13 cellular contexts compared by ENCODE assay signal in the genomic region with DNA sequence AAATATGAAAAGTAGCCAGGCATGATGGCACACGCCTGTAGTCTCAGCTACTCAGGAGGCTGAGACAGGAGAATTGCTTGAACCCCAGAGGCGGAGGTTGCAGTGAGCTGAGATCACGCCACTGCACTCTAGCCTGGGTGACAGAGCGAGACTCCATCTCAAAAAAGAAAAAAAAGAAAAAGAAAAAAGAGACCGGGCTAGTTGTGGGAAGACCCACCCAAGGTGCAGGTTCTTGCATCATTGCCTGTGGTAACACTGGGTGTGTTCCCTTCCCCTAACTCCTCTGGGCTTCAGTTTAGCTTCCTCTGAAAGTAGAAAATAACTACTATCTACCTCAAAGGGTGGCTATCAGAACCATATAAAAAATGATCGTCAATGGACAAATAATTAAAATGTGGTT. TPM values are rescaled to one million over a fixed set of nuclear protein-coding genes. Genes with fewer than 3 reads are reported as not detected.
DNase-seq lines count a peak whose midpoint lies in the region; ATAC-seq and TF ChIP-seq lines count a peak whose summit lies in the region.
"Not testable (repeated sequence)": the region's sequence is repeated elsewhere in the genome, so short reads cannot be mapped to it uniquely, and the experiment has no call there.
"Had no signal": no experiment of that assay in that cellular context is flagged by ENCODE, and none has a peak within 500 bp of the region (broad histone marks: within the 10 kb centered on the region; RNA-seq: fewer than 3 reads in every experiment).

No MANE protein-coding gene starts in this region.

- peaks cover 89% of the 10 kb centered on the region for H3K4me1 Mint-ChIP-seq in activated T-helper 1 cell treated with anti-CD3 and anti-CD28 coated beads, Interleukin-12 subunit alpha, Interleukin-12 subunit beta, Interleukin-2, Interleukin-4 antibody, amounts not matched to agents 30 ng/mL and 10 ng/mL and 1 ng/mL, durations not matched to agents 14 hours and 24 hours and 36 hours (ENCODE audit: low read depth)
- peaks cover 68% of the 10 kb centered on the region for H3K4me1 Mint-ChIP-seq in MCF 10A (ENCODE audit: insufficient read depth, unreplicated experiment)

- H3K27me3 ChIP-seq in left ventricle myocardium inferior (ENCODE audit: low read depth); psoas muscle (ENCODE audit: insufficient read depth in 3 of 3, low read length in 2 of 3); transverse colon: not testable (repeated sequence)

- not testable (repeated sequence) for H3K36me3 ChIP-seq in left ventricle myocardium inferior, transverse colon
- peaks cover 3 to 29% of the 10 kb centered on the region in 2 donors for H3K36me3 ChIP-seq in psoas muscle (ENCODE audit: insufficient read depth in 1 of 2, low read depth in 1 of 2)

- CTCF ChIA-PET in MCF 10A (lab: Yijun Ruan, JAX) = interaction anchor here (1.3 to 24.9 kb wide), 3 partner anchors 13 to 24 kb away, joined by 4 to 336 read pairs (median 71); a partner anchor contains a TSS

- not testable (repeated sequence) for TF ChIP-seq EP300 in transverse colon (IDR thresholded peaks at IDR 0.05; ENCODE audit: low read depth)

- H3K27ac Mint-ChIP-seq in activated T-helper 1 cell treated with anti-CD3 and anti-CD28 coated beads, Interleukin-12 subunit alpha, Interleukin-12 subunit beta, Interleukin-2, Interleukin-4 antibody, amounts not matched to agents 30 ng/mL and 10 ng/mL and 1 ng/mL, durations not matched to agents 14 hours and 24 hours and 36 hours = peak overlapping the region; percentile 79
- peak overlapping the region; percentile 79 for H3K27ac Mint-ChIP-seq in MCF 10A (ENCODE audit: low read depth, unreplicated experiment)

- TF ChIP-seq CTCF in GM12865 (IDR thresholded peaks at IDR 0.05; ENCODE audit: insufficient read depth, low read depth, low read length, missing control alignments); MCF 10A (IDR thresholded peaks at IDR 0.05; ENCODE audit: unreplicated experiment); left ventricle myocardium inferior (IDR thresholded peaks at IDR 0.05; ENCODE audit: borderline replicate concordance); psoas muscle (IDR thresholded peaks at IDR 0.05); transverse colon (IDR thresholded peaks at IDR 0.05): not testable (repeated sequence)

- peak; percentile 62 for DNase-seq in GM12865 (ENCODE audit: low read depth)
- DNase-seq in NK-92 treated with Interleukin-12 subunit alpha and Interleukin-12 subunit beta, amount 100 ng/mL, for 24 hours (lab: John Stamatoyannopoulos, UW) = peak; percentile 29
- peak; percentile 27 for DNase-seq in T-helper 9 cell
- peak; percentile 46 for DNase-seq in activated T-helper 1 cell treated with anti-CD3 and anti-CD28 coated beads, Interleukin-12 subunit alpha, Interleukin-12 subunit beta, Interleukin-2, Interleukin-4 antibody, amounts not matched to agents 30 ng/mL and 10 ng/mL and 1 ng/mL, durations not matched to agents 14 hours and 24 hours and 36 hours (ENCODE audit: low spot score)
- peak; percentile 66 for DNase-seq in MCF 10A (ENCODE audit: unreplicated experiment)
- DNase-seq in left ventricle myocardium inferior, transverse colon: not testable (repeated sequence)
- peak; percentile 24 to 50 for DNase-seq in psoas muscle

- intact Hi-C loops in activated T-helper 1 cell treated with anti-CD3 and anti-CD28 coated beads, Interleukin-12 subunit alpha, Interleukin-12 subunit beta, Interleukin-2, Interleukin-4 antibody, amounts not matched to agents 30 ng/mL and 10 ng/mL and 1 ng/mL, durations not matched to agents 14 hours and 24 hours and 36 hours (cut with micrococcal nuclease) = loop anchor here (5.0 kb wide), 1 partner anchor 136 kb away; a partner anchor contains a TSS
- intact Hi-C loops in MCF 10A (cut with micrococcal nuclease); left ventricle myocardium inferior (cut with micrococcal nuclease); psoas muscle (cut with DNase I); transverse colon (cut with DNase I; ENCODE audit: low total_unique reads): not testable (repeated sequence)

- not testable (repeated sequence) for TF ChIP-seq POLR2A in transverse colon (IDR thresholded peaks at IDR 0.05)

- not testable (repeated sequence) for H3K27me3 Mint-ChIP-seq in activated T-helper 1 cell treated with anti-CD3 and anti-CD28 coated beads, Interleukin-12 subunit alpha, Interleukin-12 subunit beta, Interleukin-2, Interleukin-4 antibody, amounts not matched to agents 30 ng/mL and 10 ng/mL and 1 ng/mL, durations not matched to agents 14 hours and 24 hours and 36 hours (ENCODE audit: insufficient read depth); MCF 10A (ENCODE audit: insufficient read depth, unreplicated experiment)

- WGBS in psoas muscle, 3 donors = 75 to 84% (median 75%) methylated on average over 6 of the region's 6 CpGs
- WGBS in transverse colon (ENCODE audit: low coverage in 1 of 2), 2 donors = 62 to 75% methylated on average over 5 to 6 of the region's 6 CpGs

- peak overlapping the region; percentile 69 for H3K4me3 Mint-ChIP-seq in activated T-helper 1 cell treated with anti-CD3 and anti-CD28 coated beads, Interleukin-12 subunit alpha, Interleukin-12 subunit beta, Interleukin-2, Interleukin-4 antibody, amounts not matched to agents 30 ng/mL and 10 ng/mL and 1 ng/mL, durations not matched to agents 14 hours and 24 hours and 36 hours
- peak overlapping the region; percentile 35 for H3K4me3 Mint-ChIP-seq in MCF 10A (ENCODE audit: unreplicated experiment)

- H3K36me3 Mint-ChIP-seq in activated T-helper 1 cell treated with anti-CD3 and anti-CD28 coated beads, Interleukin-12 subunit alpha, Interleukin-12 subunit beta, Interleukin-2, Interleukin-4 antibody, amounts not matched to agents 30 ng/mL and 10 ng/mL and 1 ng/mL, durations not matched to agents 14 hours and 24 hours and 36 hours (ENCODE audit: low read depth) = peaks cover 28% of the 10 kb centered on the region
- H3K36me3 Mint-ChIP-seq in MCF 10A (ENCODE audit: insufficient read depth, unreplicated experiment) = peaks cover 26% of the 10 kb centered on the region

- not testable (repeated sequence) for BruUV-seq in MCF 10A (replicated peaks; lab: Mats Ljungman, UMichigan)

- in situ Hi-C loops in transverse colon (cut with MboI; ENCODE audit: low pct_ligation_motif_present in 1 of 4, low pct_unique_long_range_greater_than_20kb in 1 of 4, low sequenced_read_pairs in 3 of 4) = not testable (repeated sequence)

- H3K27ac ChIP-seq in left ventricle myocardium inferior (replicated peaks) (peak overlapping the region; percentile 96), psoas muscle (peak overlapping the region; percentile 60), transverse colon (peak overlapping the region; percentile 36 to 87 (median 78))

- H3K9me3 Mint-ChIP-seq in activated T-helper 1 cell treated with anti-CD3 and anti-CD28 coated beads, Interleukin-12 subunit alpha, Interleukin-12 subunit beta, Interleukin-2, Interleukin-4 antibody, amounts not matched to agents 30 ng/mL and 10 ng/mL and 1 ng/mL, durations not matched to agents 14 hours and 24 hours and 36 hours; MCF 10A (ENCODE audit: unreplicated experiment): not testable (repeated sequence)

- ATAC-seq in psoas muscle = not testable (repeated sequence)

- not testable (repeated sequence) for H3K4me3 ChIP-seq in GM12865 (ENCODE audit: low read depth, low read length); left ventricle myocardium inferior; psoas muscle; transverse colon

- POLR2A ChIA-PET in MCF 10A (lab: Yijun Ruan, JAX) = interaction anchor here (0.7 to 21.6 kb wide), 8 partner anchors 7 to 256 kb away, joined by 3 to 511 read pairs (median 8); a partner anchor contains a TSS

- H3K9me3 ChIP-seq in left ventricle myocardium inferior (replicated peaks); psoas muscle; transverse colon: not testable (repeated sequence)

- peaks cover 99% of the 10 kb centered on the region for H3K4me1 ChIP-seq in left ventricle myocardium inferior
- peaks cover 75% of the 10 kb centered on the region for H3K4me1 ChIP-seq in psoas muscle
- H3K4me1 ChIP-seq in transverse colon = peaks cover 31 to 89% (median 41%) of the 10 kb centered on the region in 4 donors

RNA-seq across cellular contexts. Expression of a gene that starts 12.2 kb away (rescaled TPM):
- 53.0 and 57.7 TPM in 2 replicates for total RNA-seq in activated T-helper 1 cell treated with anti-CD3 and anti-CD28 coated beads, Interleukin-12 subunit alpha, Interleukin-12 subunit beta, Interleukin-2, Interleukin-4 antibody, amounts not matched to agents 30 ng/mL and 10 ng/mL and 1 ng/mL, durations not matched to agents 14 hours and 24 hours and 36 hours
- 216 and 256 TPM in 2 replicates for total RNA-seq in MCF 10A (2022)
- 59.8 TPM for total RNA-seq in left ventricle myocardium inferior
- total RNA-seq in psoas muscle = 100 to 1,000 TPM in 2 of 4 donors, 10 to 100 TPM in 2; 67.6 to 166 (median 106) TPM
- 100 to 1,000 TPM in 1 of 3 donors, 10 to 100 TPM in 2; 64.7 to 147 (median 96.2) TPM for polyA plus RNA-seq in psoas muscle
- total RNA-seq in transverse colon = 100 to 1,000 TPM; 101 to 328 (median 198) TPM

RNA-seq across cellular contexts. Expression of a gene that starts 38.4 kb away (rescaled TPM):
- total RNA-seq in activated T-helper 1 cell treated with anti-CD3 and anti-CD28 coated beads, Interleukin-12 subunit alpha, Interleukin-12 subunit beta, Interleukin-2, Interleukin-4 antibody, amounts not matched to agents 30 ng/mL and 10 ng/mL and 1 ng/mL, durations not matched to agents 14 hours and 24 hours and 36 hours = 5,055 and 7,832 TPM in 2 replicates
- 2,753 and 3,369 TPM in 2 replicates for total RNA-seq in MCF 10A (2022)
- 22,484 TPM for total RNA-seq in left ventricle myocardium inferior
- over 10,000 TPM in 3 of 4 donors, 1,000 to 10,000 TPM in 1; 9,511 to 17,387 (median 16,401) TPM for total RNA-seq in psoas muscle
- not detected for polyA plus RNA-seq in psoas muscle
- under 1 TPM; under 0.01 TPM for total RNA-seq in transverse colon
- polyA plus RNA-seq: ovary, SK-N-SH had no signal

RNA-seq across cellular contexts. Expression of a gene that starts 39.7 kb away (rescaled TPM):
- total RNA-seq in activated T-helper 1 cell treated with anti-CD3 and anti-CD28 coated beads, Interleukin-12 subunit alpha, Interleukin-12 subunit beta, Interleukin-2, Interleukin-4 antibody, amounts not matched to agents 30 ng/mL and 10 ng/mL and 1 ng/mL, durations not matched to agents 14 hours and 24 hours and 36 hours = 2,369 and 3,474 TPM in 2 replicates
- total RNA-seq in MCF 10A (2022) (1,764 and 2,069 TPM in 2 replicates), left ventricle myocardium inferior (2,088 TPM), psoas muscle (1,000 to 10,000 TPM; 1,144 to 3,144 (median 2,601) TPM), transverse colon (under 1 TPM in 3 of 4 donors, not detected in 1; under 0.01 TPM)
- polyA plus RNA-seq in psoas muscle = not detected
- total RNA-seq: kidney epithelial cell, M059J had no signal
- polyA plus RNA-seq: ovary, SK-N-SH, smooth muscle cell had no signal

RNA-seq across cellular contexts. Expression of a gene that starts 48.8 kb away (rescaled TPM):
- total RNA-seq in activated T-helper 1 cell treated with anti-CD3 and anti-CD28 coated beads, Interleukin-12 subunit alpha, Interleukin-12 subunit beta, Interleukin-2, Interleukin-4 antibody, amounts not matched to agents 30 ng/mL and 10 ng/mL and 1 ng/mL, durations not matched to agents 14 hours and 24 hours and 36 hours = 1.0 and 1.7 TPM in 2 replicates
- total RNA-seq in MCF 10A (2022) = 0.61 TPM in 1 of 2 replicates, not detected in the other
- 6.5 TPM for total RNA-seq in left ventricle myocardium inferior
- total RNA-seq in psoas muscle = 1 to 10 TPM; 2.3 to 7.7 (median 4.8) TPM
- polyA plus RNA-seq in psoas muscle = 10 to 100 TPM in 1 of 3 donors, 1 to 10 TPM in 2; 3.4 to 10.7 (median 5.4) TPM
- total RNA-seq in transverse colon = 1 to 10 TPM in 1 of 4 donors, under 1 TPM in 1, not detected in 2; 0.95 to 1.9 TPM

RNA-seq across cellular contexts. Expression of a gene that starts 52.4 kb away (rescaled TPM):
- 2,459 and 2,531 TPM in 2 replicates for total RNA-seq in activated T-helper 1 cell treated with anti-CD3 and anti-CD28 coated beads, Interleukin-12 subunit alpha, Interleukin-12 subunit beta, Interleukin-2, Interleukin-4 antibody, amounts not matched to agents 30 ng/mL and 10 ng/mL and 1 ng/mL, durations not matched to agents 14 hours and 24 hours and 36 hours
- total RNA-seq in MCF 10A (2022) = 2,870 and 3,181 TPM in 2 replicates
- total RNA-seq in left ventricle myocardium inferior = 712 TPM
- total RNA-seq in psoas muscle = 1,000 to 10,000 TPM in 3 of 4 donors, 100 to 1,000 TPM in 1; 662 to 1,479 (median 1,333) TPM
- polyA plus RNA-seq in psoas muscle = 1,000 to 10,000 TPM; 2,571 to 2,845 (median 2,673) TPM
- total RNA-seq in transverse colon = 1,000 to 10,000 TPM in 3 of 4 donors, 100 to 1,000 TPM in 1; 660 to 2,105 (median 1,778) TPM

Comparison
In these comparisons a context has a peak if more than half of its experiments do, and no peak if none do; other contexts are left out.
1. RNA of a gene that starts 38.4 kb away (total RNA-seq): 22,484 TPM in left ventricle myocardium inferior (single experiment), 9,511 to 17,387 TPM in psoas muscle, 5,055 to 7,832 TPM in activated T-helper 1 cell treated with anti-CD3 and anti-CD28 coated beads, Interleukin-12 subunit alpha, Interleukin-12 subunit beta, Interleukin-2, Interleukin-4 antibody, amounts not matched to agents 30 ng/mL and 10 ng/mL and 1 ng/mL, durations not matched to agents 14 hours and 24 hours and 36 hours and 2,753 to 3,369 TPM in MCF 10A; under 0.01 TPM in transverse colon; every median in the first group is over 1,000 times any median in the second.
2. RNA of a gene that starts 39.7 kb away (total RNA-seq): 2,369 to 3,474 TPM in activated T-helper 1 cell treated with anti-CD3 and anti-CD28 coated beads, Interleukin-12 subunit alpha, Interleukin-12 subunit beta, Interleukin-2, Interleukin-4 antibody, amounts not matched to agents 30 ng/mL and 10 ng/mL and 1 ng/mL, durations not matched to agents 14 hours and 24 hours and 36 hours, 1,144 to 3,144 TPM in psoas muscle, 2,088 TPM in left ventricle myocardium inferior (single experiment) and 1,764 to 2,069 TPM in MCF 10A; under 0.01 TPM in transverse colon; every median in the first group is over 1,000 times any median in the second.
3. Peak in every context shown above with its lines, with median percentiles within 50 percentile points of each other: H3K27ac ChIP-seq.